Comparison of ENCODE assay signal across 24 cellular contexts in genomic region chr19:13110099-13110610, GRCh38. TPM values are rescaled to one million over a fixed set of nuclear protein-coding genes. Genes with fewer than 3 reads are reported as not detected.
"Had no signal": no experiment of that assay in that cellular context is flagged by ENCODE, and none has a peak within 500 bp of the region (broad histone marks: within the 10 kb centered on the region; RNA-seq: fewer than 3 reads in every experiment).

No MANE protein-coding gene starts in this region.

- H3K4me3 ChIP-seq: SJCRH30 had no signal

- H3K4me2 ChIP-seq: KMS-11 had no signal

- DNase-seq: IMR-90, NCI-H1092, NCI-H1105 treated with DMSO at 0.1 percent for 48 hours, NCI-H1417 treated with DMSO at 0.1 percent for 48 hours, NCI-H146, NCI-H1694 treated with DMSO at 0.1 percent for 48 hours, NCI-H1930, NCI-H2081, NCI-H2107, NCI-H2227 treated with DMSO at 0.1 percent for 48 hours, NCI-H524 treated with DMSO at 0.1 percent for 48 hours, NCI-H69, NCI-H774, PC-3, SHP77 treated with DMSO at 0.1 percent for 48 hours, SJCRH30 had no signal

- H3K27ac ChIP-seq: KMS-11, SJCRH30 had no signal

- ATAC-seq: HepG2, Panc1, PC-3, Right ventricle myocardium inferior, SK-N-SH treated with all-trans-retinoic acid at 6 μM for 48 hours had no signal

- H3K9ac ChIP-seq: KMS-11 had no signal

- FAIRE-seq: HepG2 had no signal

- H3K9me3 ChIP-seq: SJCRH30 had no signal

- H3K27me3 ChIP-seq: SJCRH30 had no signal

- H3K4me1 ChIP-seq: SJCRH30 had no signal

RNA-seq across cellular contexts. Expression of gene LYL1, which starts 7.5 kb away (rescaled TPM):
- total RNA-seq: HT1080, LHCN-M2, MCF 10A had no signal
